Comparison of ENCODE assay signal across 8 cellular contexts in genomic region chr16:85689285-85689949, GRCh38. TPM values are rescaled to one million over a fixed set of nuclear protein-coding genes. Genes with fewer than 3 reads are reported as not detected.
DNase-seq lines count a peak whose midpoint lies in the region; ATAC-seq and TF ChIP-seq lines count a peak whose summit lies in the region.

No MANE protein-coding gene starts in this region.

- H3K36me3 Mint-ChIP-seq in stimulated activated effector memory CD8-positive, alpha-beta T cell treated with anti-CD3 and anti-CD28 coated beads, Interleukin-12 subunit alpha, Interleukin-12 subunit beta, amount 100 ng/mL, for 72 hours = peaks cover 32% of the 10 kb centered on the region

- peak overlapping the region; percentile 93 for H2AFZ ChIP-seq in SK-N-SH (ENCODE audit: low read depth)

- H3K27ac ChIP-seq in SK-N-SH (ENCODE audit: low read depth in 2 of 2, low read length in 1 of 2) (no peak overlapping the region), Peyer's patch (no peak overlapping the region), foreskin keratinocyte (no peak overlapping the region)

- H4K20me1 ChIP-seq in SK-N-SH (ENCODE audit: insufficient read depth) = no peaks in the 10 kb centered on the region

- H3K9me2 ChIP-seq in SK-N-SH = no peaks in the 10 kb centered on the region

- no peak for TF ChIP-seq POLR2A in Peyer's patch (IDR thresholded peaks at IDR 0.05)

- peak overlapping the region; percentile 73 for H3K4me3 Mint-ChIP-seq in stimulated activated effector memory CD8-positive, alpha-beta T cell treated with anti-CD3 and anti-CD28 coated beads, Interleukin-12 subunit alpha, Interleukin-12 subunit beta, amount 100 ng/mL, for 72 hours

- peak overlapping the region; percentile 64 for H3K4me2 ChIP-seq in SK-N-SH

- ATAC-seq in SK-N-SH treated with all-trans-retinoic acid at 6 μM for 48 hours (no peak), foreskin keratinocyte (peak; percentile 1)
- ATAC-seq in stimulated activated effector memory CD8-positive, alpha-beta T cell treated with anti-CD3 and anti-CD28 coated beads, Interleukin-12 subunit alpha, Interleukin-12 subunit beta, amount 100 ng/mL, for 72 hours = no peak

- H3K9ac ChIP-seq in SK-N-SH = no peak overlapping the region

- H3K9me3 Mint-ChIP-seq in stimulated activated effector memory CD8-positive, alpha-beta T cell treated with anti-CD3 and anti-CD28 coated beads, Interleukin-12 subunit alpha, Interleukin-12 subunit beta, amount 100 ng/mL, for 72 hours = no peaks in the 10 kb centered on the region

- TF ChIP-seq EP300 in SK-N-SH (IDR thresholded peaks at IDR 0.05; ENCODE audit: borderline replicate concordance in 1 of 2, low read depth in 1 of 2, low read length in 1 of 2) = no peak

- H3K79me2 ChIP-seq in SK-N-SH (ENCODE audit: insufficient read depth) = peaks cover 21% of the 10 kb centered on the region; the same call in 1 of the 2 replicates

- DNase-seq in SK-N-SH (no peak), Peyer's patch (no peak), foreskin keratinocyte (no peak), amygdala (lab: John Stamatoyannopoulos, UW) (no peak), SHP77 (lab: John Stamatoyannopoulos, UW) (no peak)
- no peak for DNase-seq in stimulated activated effector memory CD8-positive, alpha-beta T cell treated with anti-CD3 and anti-CD28 coated beads, Interleukin-12 subunit alpha, Interleukin-12 subunit beta, amount 100 ng/mL, for 72 hours (ENCODE audit: low spot score in 2 of 2)
- DNase-seq in stimulated activated CD4-positive, alpha-beta T cell treated with anti-CD3 and anti-CD28 coated beads, Interleukin-12 subunit alpha, Interleukin-12 subunit beta, amount 100 ng/mL, for 4 hours = no peak

- H3K9me3 ChIP-seq in SK-N-SH = no peaks in the 10 kb centered on the region
- H3K9me3 ChIP-seq in Peyer's patch = peaks cover 0 to 6% (median 0%) of the 10 kb centered on the region in 4 donors

- H3K36me3 ChIP-seq in SK-N-SH (replicated peaks in 1 of 2; ENCODE audit: control insufficient read depth in 1 of 2, insufficient read depth in 2 of 2, low read length in 1 of 2) = no peaks in the 10 kb centered on the region
- H3K36me3 ChIP-seq in Peyer's patch = no peaks in the 10 kb centered on the region

- TF ChIP-seq CTCF in SK-N-SH (IDR thresholded peaks at IDR 0.05) (no peak), Peyer's patch (IDR thresholded peaks at IDR 0.05) (no peak), foreskin keratinocyte (conservative IDR thresholded peaks at IDR 0.05) (no peak)

- H3K4me3 ChIP-seq in SK-N-SH (ENCODE audit: low read depth in 2 of 2, low read length in 1 of 2) = peak overlapping the region; percentile 41 to 49; a peak in 3 of 4 replicates
- peak overlapping the region; percentile 60 to 91 (median 65) for H3K4me3 ChIP-seq in Peyer's patch

- H3K4me1 Mint-ChIP-seq in stimulated activated effector memory CD8-positive, alpha-beta T cell treated with anti-CD3 and anti-CD28 coated beads, Interleukin-12 subunit alpha, Interleukin-12 subunit beta, amount 100 ng/mL, for 72 hours = peaks cover 14% of the 10 kb centered on the region

- no peak for TF ChIP-seq RAD21 in SK-N-SH (IDR thresholded peaks at IDR 0.05; ENCODE audit: low read length)

- H3K4me1 ChIP-seq in SK-N-SH (ENCODE audit: control insufficient read depth in 1 of 2, insufficient read depth in 2 of 2, low read depth in 1 of 2, low read length in 1 of 2) = peaks cover 0 to 2% of the 10 kb centered on the region in 2 experiments; a peak in 1 of 4 replicates
- peaks cover 0 to 27% (median 5%) of the 10 kb centered on the region in 4 donors for H3K4me1 ChIP-seq in Peyer's patch
- no peaks in the 10 kb centered on the region for H3K4me1 ChIP-seq in foreskin keratinocyte

- H3K27me3 ChIP-seq in SK-N-SH (ENCODE audit: insufficient read depth) (no peaks in the 10 kb centered on the region), Peyer's patch (no peaks in the 10 kb centered on the region), foreskin keratinocyte (no peaks in the 10 kb centered on the region)

- WGBS in SK-N-SH (ENCODE audit: low lambda C conversion rate) = 46% methylated on average over 27 of the region's 27 CpGs

- no peak overlapping the region for H3K27ac Mint-ChIP-seq in stimulated activated effector memory CD8-positive, alpha-beta T cell treated with anti-CD3 and anti-CD28 coated beads, Interleukin-12 subunit alpha, Interleukin-12 subunit beta, amount 100 ng/mL, for 72 hours

- CTCF ChIA-PET in SK-N-SH (lab: Yijun Ruan, JAX) = interaction anchor here (0.9 to 1.8 kb wide), 5 partner anchors 11 to 32 kb away, joined by 3 to 7 read pairs (median 4); no protein-coding TSS in a partner anchor

- H3F3A ChIP-seq in SK-N-SH (replicated peaks; ENCODE audit: insufficient read depth) = peaks cover 6% of the 10 kb centered on the region

- POLR2A ChIA-PET in SK-N-SH (lab: Yijun Ruan, JAX) = interaction anchor here (0.6 to 1.4 kb wide), 2 partner anchors 13 to 73 kb away, joined by 3 read pairs; no protein-coding TSS in a partner anchor

TF ChIP-seq in SK-N-SH, 30 proteins besides CTCF, POLR2A, EP300 and RAD21 (continues in another document):
- TF ChIP-seq TAF1 (IDR thresholded peaks at IDR 0.05; ENCODE audit: borderline replicate concordance, low read depth, low read length) = no peak
- no peak for TF ChIP-seq CHD2 (IDR thresholded peaks at IDR 0.05; ENCODE audit: low read length, partially characterized antibody)
- TF ChIP-seq NFIC (IDR thresholded peaks at IDR 0.05; ENCODE audit: borderline replicate concordance) = no peak
- TF ChIP-seq FOXM1 (IDR thresholded peaks at IDR 0.05; ENCODE audit: low read depth) = no peak
- TF ChIP-seq ELF1 (IDR thresholded peaks at IDR 0.05) = no peak
- TF ChIP-seq JUND (IDR thresholded peaks at IDR 0.05) = no peak
- TF ChIP-seq MEF2A (IDR thresholded peaks at IDR 0.05; ENCODE audit: borderline replicate concordance, low read depth) = no peak

TF ChIP-seq in SK-N-SH treated with all-trans-retinoic acid at 6 μM for 48 hours, 23 proteins besides CTCF, POLR2A, EP300 and RAD21:
- TF ChIP-seq ARNTL (CRISPR knock-in tag; IDR thresholded peaks at IDR 0.05; ENCODE audit: borderline replicate concordance, low read depth) (no peak), PPARA (CRISPR knock-in tag; IDR thresholded peaks at IDR 0.05; ENCODE audit: borderline replicate concordance) (no peak), RARB (CRISPR knock-in tag; IDR thresholded peaks at IDR 0.05) (no peak), ZFP30 (CRISPR knock-in tag; IDR thresholded peaks at IDR 0.05) (no peak), ISL1 (CRISPR knock-in tag; IDR thresholded peaks at IDR 0.05) (no peak), ZFP3 (CRISPR knock-in tag; IDR thresholded peaks at IDR 0.05) (no peak), CREB5 (CRISPR knock-in tag; IDR thresholded peaks at IDR 0.05; ENCODE audit: low read depth) (no peak), POU6F1 (CRISPR knock-in tag; IDR thresholded peaks at IDR 0.05; ENCODE audit: borderline replicate concordance, low read depth) (no peak)

RNA-seq across cellular contexts. Expression of gene GINS2, which starts 0.7 kb away (rescaled TPM):
- polyA plus RNA-seq in SK-N-SH (2012; rRNA removed) (8.4 and 9.0 TPM in 2 replicates), foreskin keratinocyte (37.7 and 37.8 TPM in 2 replicates)
- polyA plus RNA-seq in SK-N-SH (2012; cell fraction: cytosol; rRNA removed) = 9.0 and 9.3 TPM in 2 replicates
- polyA plus RNA-seq in SK-N-SH (2012; cell fraction: nucleus; rRNA removed) = 3.7 and 4.5 TPM in 2 replicates
- total RNA-seq in Peyer's patch (10 to 100 TPM in 1 of 4 donors, 1 to 10 TPM in 3; 2.9 to 10.7 (median 5.2) TPM), foreskin keratinocyte (27.1 and 28.4 TPM in 2 replicates)
